In the genomic region with DNA sequence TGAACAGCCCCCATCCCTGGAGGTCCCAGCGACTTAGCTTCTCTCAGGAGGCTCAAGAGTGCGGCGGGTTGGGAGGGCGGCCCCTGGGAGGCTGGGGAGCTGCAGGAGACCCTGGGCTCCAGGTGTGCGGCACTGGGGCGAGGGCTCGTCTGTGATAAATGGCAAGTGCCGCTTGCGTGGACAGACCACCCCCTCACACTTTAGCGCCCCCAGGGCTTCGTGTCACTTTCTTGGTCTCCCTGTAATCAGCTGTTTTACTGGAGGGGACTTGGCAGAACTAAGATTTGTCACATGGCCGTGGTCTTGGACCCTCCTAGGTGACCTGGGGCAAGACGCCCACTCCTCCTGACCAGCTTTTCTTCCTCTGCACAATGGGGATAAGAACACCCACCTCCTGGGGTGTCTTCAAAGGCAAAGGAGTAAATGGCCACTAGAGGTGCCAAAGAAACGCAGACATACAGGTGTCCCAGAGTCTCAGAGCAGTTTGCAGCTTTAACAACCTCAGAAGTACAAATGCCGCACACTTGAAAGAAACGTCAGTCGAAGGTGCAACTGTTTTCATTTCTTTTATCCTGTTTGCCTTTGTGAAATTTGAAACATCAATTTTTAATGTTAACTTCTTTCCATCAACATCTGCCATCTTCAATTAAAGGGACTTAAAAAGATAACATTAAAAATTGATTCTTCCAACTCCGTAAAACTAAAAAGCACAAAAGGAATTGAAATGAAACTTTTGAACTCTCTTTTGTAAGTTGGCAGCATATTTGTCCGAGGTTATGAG, we compare ENCODE assay signal across 8 cellular contexts. TPM values are rescaled to one million over a fixed set of nuclear protein-coding genes. Genes with fewer than 3 reads are reported as not detected.
DNase-seq lines count a peak whose midpoint lies in the region; ATAC-seq, FAIRE-seq and TF ChIP-seq lines count a peak whose summit lies in the region.

No MANE protein-coding gene starts in this region.

- dilution Hi-C loops in mammary epithelial cell (cut with HindIII; ENCODE audit: low sequenced_read_pairs), result loop anchor here (5.0 kb wide), 1 partner anchor 88 kb away; the partner anchor contains the start of gene SLC38A8

- in situ Hi-C loops in mammary epithelial cell (cut with MboI; ENCODE audit: low sequenced_read_pairs in 2 of 2), result no loop called here

- H3K36me3 ChIP-seq in BE2C, result no peaks in the 10 kb centered on the region
- H3K36me3 ChIP-seq in mammary epithelial cell (ENCODE audit: insufficient read depth, low read length), result no peaks in the 10 kb centered on the region
- H3K36me3 ChIP-seq in lung (ENCODE audit: control insufficient read depth in 2 of 2, insufficient read depth in 2 of 2, low read length in 2 of 2), result peaks cover 0 to 9% of the 10 kb centered on the region in 2 donors

- peaks cover 5% of the 10 kb centered on the region; the same call in 1 of the 2 replicates for H3K4me1 ChIP-seq in BE2C
- peaks cover 21% of the 10 kb centered on the region for H3K4me1 ChIP-seq in mammary epithelial cell (ENCODE audit: insufficient read depth, low read length)
- peaks cover 0 to 15% of the 10 kb centered on the region in 2 donors for H3K4me1 ChIP-seq in lung (ENCODE audit: control insufficient read depth in 2 of 2, insufficient read depth in 2 of 2, low read length in 2 of 2)

- H3K27ac ChIP-seq in mammary epithelial cell (ENCODE audit: insufficient read depth, low read depth, low read length) (peak overlapping the region; percentile 82), lung (ENCODE audit: low read depth in 1 of 2, low read length in 1 of 2) (peak overlapping the region; percentile 94 to 95)

- peaks cover 13% of the 10 kb centered on the region for H3K79me2 ChIP-seq in mammary epithelial cell (ENCODE audit: insufficient read depth, low read length)

- H2AFZ ChIP-seq in mammary epithelial cell (ENCODE audit: low read depth, low read length), result peak overlapping the region; percentile 98

- H3K4me2 ChIP-seq in mammary epithelial cell (ENCODE audit: insufficient read depth, low read depth, low read length), result peak overlapping the region; percentile 93

- H3K4me3 ChIP-seq in BE2C (ENCODE audit: low read depth, low read length) (peak overlapping the region; percentile 62), mammary epithelial cell (replicated peaks in 1 of 3; ENCODE audit: insufficient read depth in 1 of 3, low read depth in 2 of 3, low read length in 3 of 3) (peak overlapping the region; percentile 65 to 76 (median 66)), lung (peak overlapping the region; percentile 58)

- CTCF ChIA-PET in mammary epithelial cell (lab: Charles Lee; ENCODE audit: low non-redundant PET), result interaction anchor here (0.6 to 0.7 kb wide), 4 partner anchors 24 to 859 kb away, joined by 3 to 7 read pairs (median 5); no protein-coding TSS in a partner anchor

- WGBS in mammary epithelial cell (ENCODE audit: low coverage, missing lambda C conversion rate), result 4% methylated on average over 13 of the region's 19 CpGs
- WGBS in lung, 2 donors, result 15 to 37% methylated on average over 19 of the region's 19 CpGs

- DNase-seq in BE2C (no peak), NCI-H526 treated with DMSO at 0.1 percent for 48 hours (lab: John Stamatoyannopoulos, UW) (peak; percentile 7), mammary epithelial cell (peak; percentile 49), lung (ENCODE audit: low spot score) (no peak), urothelium cell line (ENCODE audit: low spot score) (peak; percentile 69), OCI-M2 (lab: John Stamatoyannopoulos, UW; ENCODE audit: unreplicated experiment) (no peak)

- H4K20me1 ChIP-seq in mammary epithelial cell (ENCODE audit: insufficient read depth, low read length), result no peaks in the 10 kb centered on the region

- ATAC-seq in GM18909 (IDR thresholded peaks at IDR 0.05; ENCODE audit: poor library complexity, unreplicated experiment), result peak; percentile 4
- no peak for ATAC-seq in lung (ENCODE audit: insufficient read depth, low FRiP score)
- ATAC-seq in HG03520 (IDR thresholded peaks at IDR 0.05; ENCODE audit: unreplicated experiment), result no peak

- H3K27me3 ChIP-seq in BE2C (peaks cover 12% of the 10 kb centered on the region), mammary epithelial cell (ENCODE audit: insufficient read depth, low read length) (no peaks in the 10 kb centered on the region), lung (ENCODE audit: control insufficient read depth, insufficient read depth) (no peaks in the 10 kb centered on the region)

- peak overlapping the region; percentile 73 for H3K9ac ChIP-seq in mammary epithelial cell (ENCODE audit: insufficient read depth, low read length)

- intact Hi-C loops in mammary epithelial cell (cut with micrococcal nuclease), result loop anchor here (1.0 to 10.0 kb wide), 3 partner anchors 28 to 551 kb away; partner anchors contain the start of gene MEAK7

- TSS peak; percentile 55 for BruUV-seq in mammary epithelial cell (replicated peaks; lab: Mats Ljungman, UMichigan)

- FAIRE-seq in urothelium cell line (lab: Jason Lieb, UNC), result no peak

- TF ChIP-seq CTCF in BE2C (IDR thresholded peaks at IDR 0.05; ENCODE audit: low read depth, low read length), result peak; percentile 59
- peak; percentile 76 to 80 for TF ChIP-seq CTCF in mammary epithelial cell (conservative IDR thresholded peaks at IDR 0.05 in 1 of 2, IDR thresholded peaks at IDR 0.05 in 1 of 2; ENCODE audit: extremely low read depth in 1 of 2, insufficient read depth in 1 of 2, low read depth in 1 of 2, low read length in 2 of 2)
- TF ChIP-seq CTCF in lung (IDR thresholded peaks at IDR 0.05; ENCODE audit: control extremely low read depth, extremely low read depth), result peak; percentile 6

- H3K9me3 ChIP-seq in BE2C (no peaks in the 10 kb centered on the region), mammary epithelial cell (replicated peaks; ENCODE audit: insufficient read depth, low read length) (no peaks in the 10 kb centered on the region), lung (ENCODE audit: control insufficient read depth in 2 of 2, insufficient read depth in 1 of 2, low read length in 1 of 2) (no peaks in the 10 kb centered on the region)

RNA-seq across cellular contexts. Expression of gene OSGIN1, which starts 0.9 kb away (rescaled TPM):
- not detected for polyA plus RNA-seq in BE2C (2012; ENCODE audit: insufficient read depth, insufficient read length, low read depth)
- total RNA-seq in mammary epithelial cell, result 1 to 10 TPM; 3.3 to 9.3 TPM
- polyA plus RNA-seq in mammary epithelial cell, result 4.2 TPM
- 0.83 TPM for polyA minus RNA-seq in mammary epithelial cell
- total RNA-seq in lung, result 10 to 100 TPM in 1 of 2 donors, 1 to 10 TPM in 1; 1.5 to 17.0 TPM
- polyA plus RNA-seq in lung, result 10 to 100 TPM; 10.7 to 17.9 TPM

RNA-seq across cellular contexts. Expression of gene NECAB2, which starts 14.1 kb away (rescaled TPM):
- polyA plus RNA-seq in BE2C (2012; ENCODE audit: insufficient read depth, insufficient read length, low read depth), result not detected
- total RNA-seq in mammary epithelial cell (under 1 TPM in 1 of 2 donors, not detected in 1; 0.87 TPM), lung (under 1 TPM; 0.34 to 0.57 TPM)
- polyA plus RNA-seq in mammary epithelial cell (0.02 TPM), lung (under 1 TPM; 0.10 to 0.43 TPM)
- not detected for polyA minus RNA-seq in mammary epithelial cell

RNA-seq across cellular contexts. Expression of gene MLYCD, which starts 55.1 kb away (rescaled TPM):
- 1.8 TPM for polyA plus RNA-seq in BE2C (2012; ENCODE audit: insufficient read depth, insufficient read length, low read depth)
- 1 to 10 TPM; 3.2 to 3.5 TPM for total RNA-seq in mammary epithelial cell
- polyA plus RNA-seq in mammary epithelial cell, result 1.0 TPM
- 3.8 TPM for polyA minus RNA-seq in mammary epithelial cell
- 1 to 10 TPM; 6.0 to 9.1 TPM for total RNA-seq in lung
- 1 to 10 TPM; 2.0 to 3.7 TPM for polyA plus RNA-seq in lung

Comparison
In these comparisons a context has a peak if more than half of its experiments do, and no peak if none do; other contexts are left out.
1. DNase-seq: peak in NCI-H526 treated with DMSO at 0.1 percent for 48 hours (single experiment), mammary epithelial cell (single experiment) and urothelium cell line (single experiment); none in BE2C (single experiment), lung (single experiment) and OCI-M2 (single experiment).
2. CTCF ChIP-seq: peak in every context shown above with its lines; median percentile 78 in mammary epithelial cell; 59 in BE2C; 6 in lung.
3. Peak in every context shown above with its lines, with median percentiles within 50 percentile points of each other: H3K4me3 ChIP-seq.